ENCODE assay signal across 8 cellular contexts in the genomic region with DNA sequence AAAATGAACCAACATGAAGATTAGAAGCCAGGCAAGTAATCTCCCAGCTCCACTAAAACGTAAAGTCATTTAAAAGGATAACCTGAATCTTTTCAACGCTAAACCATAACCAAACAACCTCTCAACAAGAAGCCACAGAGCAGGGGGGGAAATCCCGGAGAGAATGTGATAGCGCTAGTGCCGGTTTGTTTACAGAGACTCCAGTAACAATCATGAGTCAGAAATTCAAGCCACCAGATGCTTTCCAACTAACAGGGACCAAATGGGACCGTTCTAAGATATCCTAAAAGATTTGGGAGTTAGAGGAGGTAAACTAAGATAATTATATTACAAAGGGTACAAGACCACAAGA.
DNase-seq lines count a peak whose midpoint lies in the region; ATAC-seq and TF ChIP-seq lines count a peak whose summit lies in the region.

No MANE protein-coding gene starts in this region.

- TF ChIP-seq POLR2A in GM18505 (IDR thresholded peaks at IDR 0.05; ENCODE audit: borderline replicate concordance, extremely low read depth, insufficient read depth, insufficient read length), result no peak

- peak overlapping the region; percentile 63 to 91 for H3K4me3 ChIP-seq in muscle layer of colon (ENCODE audit: low read depth in 1 of 2, low read length in 2 of 2)

- H3K9me3 ChIP-seq in muscle layer of colon (ENCODE audit: low read length), result no peaks in the 10 kb centered on the region

- no peaks in the 10 kb centered on the region for H3K36me3 ChIP-seq in muscle layer of colon (ENCODE audit: insufficient read depth, low read length)

- peak; percentile 39 for ATAC-seq in HG02870 (IDR thresholded peaks at IDR 0.05; ENCODE audit: unreplicated experiment)
- ATAC-seq in GM18505 (IDR thresholded peaks at IDR 0.05; ENCODE audit: unreplicated experiment), result no peak

- no peaks in the 10 kb centered on the region for H3K27me3 ChIP-seq in muscle layer of colon (ENCODE audit: control insufficient read depth in 1 of 2, insufficient read depth in 2 of 2, low read length in 2 of 2)

- peaks cover 40% of the 10 kb centered on the region for H3K4me1 ChIP-seq in muscle layer of colon (ENCODE audit: insufficient read depth, low read length)

- H3K9ac ChIP-seq in muscle layer of colon (ENCODE audit: low read length), result peak overlapping the region; percentile 99

- H3K27ac ChIP-seq in muscle layer of colon (ENCODE audit: low read depth, low read length), result peak overlapping the region; percentile 88

- DNase-seq in GM04503 (ENCODE audit: low read depth) (peak; percentile 59), NCI-H2227 treated with DMSO at 0.1 percent for 48 hours (lab: John Stamatoyannopoulos, UW) (peak; percentile 69), epidermal melanocyte (ENCODE audit: insufficient read length, low spot score) (peak; percentile 44)
- peak in 2 of 3 experiments; percentile 33 to 41 for DNase-seq in activated CD8-positive, alpha-beta memory T cell treated with anti-CD3 and anti-CD28 coated beads for 48 hours (ENCODE audit: low read depth in 2 of 3, low spot score in 2 of 3)
- DNase-seq in stimulated activated naive CD4-positive, alpha-beta T cell (lab: John Stamatoyannopoulos, UW), result peak; percentile 56 to 81 (median 70)
